ENCODE assay signal across 8 cellular contexts in genomic region chr12:53048780-53049401, GRCh38. TPM values are rescaled to one million over a fixed set of nuclear protein-coding genes. Genes with fewer than 3 reads are reported as not detected.
DNase-seq lines count a peak whose midpoint lies in the region; ATAC-seq and TF ChIP-seq lines count a peak whose summit lies in the region.

No MANE protein-coding gene starts in this region.

- ATAC-seq in GM18861 (IDR thresholded peaks at IDR 0.05; ENCODE audit: unreplicated experiment) (no peak), HG02870 (IDR thresholded peaks at IDR 0.05; ENCODE audit: unreplicated experiment) (no peak)

- TF ChIP-seq CTCF in GM10266 (IDR thresholded peaks at IDR 0.05; ENCODE audit: control insufficient read depth, insufficient read depth, low read depth, missing control alignments) = no peak

- DNase-seq in MG63 (peak; percentile 52), epithelial cell of prostate (ENCODE audit: low read depth, low spot score) (no peak), NAMALWA (ENCODE audit: low spot score) (no peak), GM10266 (ENCODE audit: extremely low spot score) (no peak)

- peaks cover 34% of the 10 kb centered on the region for H3K79me2 ChIP-seq in ACC112 (ENCODE audit: control insufficient read depth, insufficient read depth, low read length, unreplicated experiment)

- no peak overlapping the region for H2AFZ ChIP-seq in ACC112 (ENCODE audit: low read length, unreplicated experiment)

- H3K27me3 ChIP-seq in ACC112 (ENCODE audit: insufficient read depth, low read length) (no peaks in the 10 kb centered on the region), MG63 (no peaks in the 10 kb centered on the region), muscle layer of duodenum (ENCODE audit: low read depth, low read length) (no peaks in the 10 kb centered on the region)

- peaks cover 10% of the 10 kb centered on the region; the same call in 1 of the 2 replicates for H3K36me3 ChIP-seq in ACC112 (ENCODE audit: insufficient read depth, low read length)
- H3K36me3 ChIP-seq in MG63 = peaks cover 16% of the 10 kb centered on the region
- peaks cover 3 to 4% of the 10 kb centered on the region in 2 donors for H3K36me3 ChIP-seq in muscle layer of duodenum (ENCODE audit: control insufficient read depth in 1 of 2, insufficient read depth in 2 of 2, low read length in 2 of 2)

- peaks cover 76% of the 10 kb centered on the region for H3K4me1 ChIP-seq in ACC112 (ENCODE audit: control insufficient read depth, insufficient read depth, low read length, unreplicated experiment)
- peaks cover 54 to 76% of the 10 kb centered on the region in 2 donors for H3K4me1 ChIP-seq in muscle layer of duodenum (ENCODE audit: control insufficient read depth in 1 of 2, insufficient read depth in 2 of 2, low read length in 2 of 2)

- no peaks in the 10 kb centered on the region for H3K9me3 ChIP-seq in MG63
- H3K9me3 ChIP-seq in muscle layer of duodenum (ENCODE audit: control insufficient read depth in 1 of 2, low read length in 2 of 2) = no peaks in the 10 kb centered on the region

- H3K4me3 ChIP-seq in ACC112 (ENCODE audit: low read depth, low read length) (peak overlapping the region; percentile 92), MG63 (peak overlapping the region; percentile 66), muscle layer of duodenum (ENCODE audit: low read depth in 1 of 2, low read length in 2 of 2) (peak overlapping the region; percentile 61 to 76)

- H3K27ac ChIP-seq in ACC112 (ENCODE audit: low read depth, low read length) (peak overlapping the region; percentile 85), epithelial cell of prostate (peak overlapping the region; percentile 88), muscle layer of duodenum (ENCODE audit: low read length) (peak overlapping the region; percentile 95)

RNA-seq across cellular contexts. Expression of gene TNS2, which starts 1.0 kb away (rescaled TPM):
- 10.8 and 12.4 TPM in 2 replicates for total RNA-seq in MG63 (2014; rRNA removed; shearing (Covaris generic); ENCODE audit: low replicate concordance)

RNA-seq across cellular contexts. Expression of gene SPRYD3, which starts 30.3 kb away (rescaled TPM):
- total RNA-seq in MG63 (2014; rRNA removed; shearing (Covaris generic); ENCODE audit: low replicate concordance) = 22.1 and 23.9 TPM in 2 replicates

RNA-seq across cellular contexts. Expression of gene EIF4B, which starts 42.6 kb away (rescaled TPM):
- 684 and 692 TPM in 2 replicates for total RNA-seq in MG63 (2014; rRNA removed; shearing (Covaris generic); ENCODE audit: low replicate concordance)

RNA-seq across cellular contexts. Expression of gene IGFBP6, which starts 48.6 kb away (rescaled TPM):
- total RNA-seq in MG63 (2014; rRNA removed; shearing (Covaris generic); ENCODE audit: low replicate concordance) = 37.5 and 66.3 TPM in 2 replicates

RNA-seq across cellular contexts. Expression of gene SOAT2, which starts 54.4 kb away (rescaled TPM):
- total RNA-seq in MG63 (2014; rRNA removed; shearing (Covaris generic); ENCODE audit: low replicate concordance) = not detected in 2 replicates
